Comparison of ENCODE assay signal across 10 cellular contexts in genomic region chr7:151043449-151043848, GRCh38. TPM values are rescaled to one million over a fixed set of nuclear protein-coding genes. Genes with fewer than 3 reads are reported as not detected.
DNase-seq lines count a peak whose midpoint lies in the region; ATAC-seq, FAIRE-seq and TF ChIP-seq lines count a peak whose summit lies in the region.
"Not testable (repeated sequence)": the region's sequence is repeated elsewhere in the genome, so short reads cannot be mapped to it uniquely, and the experiment has no call there.
"Had no signal": no experiment of that assay in that cellular context is flagged by ENCODE, and none has a peak within 500 bp of the region (broad histone marks: within the 10 kb centered on the region; RNA-seq: fewer than 3 reads in every experiment).

No MANE protein-coding gene starts in this region.

- H3K79me1 ChIP-seq in neuronal stem cell (ENCODE audit: low read depth, low read length): not testable (repeated sequence)

- H3K27ac Mint-ChIP-seq in stimulated activated naive CD8-positive, alpha-beta T cell treated with anti-CD3 and anti-CD28 coated beads, Interleukin-15, amount 100 ng/mL, for 72 hours: not testable (repeated sequence)

- not testable (repeated sequence) for ATAC-seq in K562, Right ventricle myocardium inferior
- ATAC-seq in stimulated activated naive CD8-positive, alpha-beta T cell treated with anti-CD3 and anti-CD28 coated beads, Interleukin-15, amount 100 ng/mL, for 72 hours: peak; percentile 44

- not testable (repeated sequence) for H3K27me3 ChIP-seq in K562 (ENCODE audit: control insufficient read depth in 2 of 2, insufficient read depth in 2 of 2, low read length in 2 of 2); neuronal stem cell (ENCODE audit: control insufficient read depth in 3 of 3, insufficient read depth in 3 of 3, low read depth in 1 of 3, low read length in 3 of 3)

- intact Hi-C loops in K562 (cut with micrococcal nuclease); Right ventricle myocardium inferior (cut with DNase I): not testable (repeated sequence)

- peaks cover 13% of the 10 kb centered on the region for H3K9me1 ChIP-seq in K562 (ENCODE audit: control insufficient read depth, insufficient read depth, low read length)

- not testable (repeated sequence) for FAIRE-seq in K562 (lab: Jason Lieb, UNC)

- CTCF ChIA-PET in K562 (lab: Yijun Ruan, JAX; ENCODE audit: low intra/inter-chr PET ratio): not testable (repeated sequence)

- WGBS in K562 (ENCODE audit: insufficient coverage, low coverage, missing lambda C conversion rate): 73% methylated on average over 5 of the region's 10 CpGs
- WGBS in neuronal stem cell (ENCODE audit: extremely low coverage in 2 of 2, insufficient read length in 2 of 2, insufficient replicate concordance in 1 of 2), 2 donors: no CpG with 5 or more reads among the region's 10 CpGs

- not testable (repeated sequence) for H4K91ac ChIP-seq in neuronal stem cell (ENCODE audit: low read depth, low read length, poor library complexity)

- H3K4me3 ChIP-seq in K562; neuronal stem cell (ENCODE audit: low read length in 2 of 2): not testable (repeated sequence)

- H4K20me1 ChIP-seq in K562 (replicated peaks; ENCODE audit: control insufficient read depth, insufficient read depth, low read length): not testable (repeated sequence)

- H3K9me3 Mint-ChIP-seq in stimulated activated naive CD8-positive, alpha-beta T cell treated with anti-CD3 and anti-CD28 coated beads, Interleukin-15, amount 100 ng/mL, for 72 hours: not testable (repeated sequence)

- peaks cover 24% of the 10 kb centered on the region for H3K4me1 Mint-ChIP-seq in stimulated activated naive CD8-positive, alpha-beta T cell treated with anti-CD3 and anti-CD28 coated beads, Interleukin-15, amount 100 ng/mL, for 72 hours

- not testable (repeated sequence) for H3K27me3 Mint-ChIP-seq in stimulated activated naive CD8-positive, alpha-beta T cell treated with anti-CD3 and anti-CD28 coated beads, Interleukin-15, amount 100 ng/mL, for 72 hours

- not testable (repeated sequence) for H3K9me3 ChIP-seq in K562 (replicated peaks; ENCODE audit: control insufficient read depth, insufficient read depth, low read depth, low read length); neuronal stem cell (replicated peaks in 1 of 2; ENCODE audit: control insufficient read depth in 2 of 2, insufficient read depth in 1 of 2, low read depth in 1 of 2, low read length in 2 of 2)

- not testable (repeated sequence) for H2BK15ac ChIP-seq in neuronal stem cell (ENCODE audit: low read length)

- not testable (repeated sequence) for H3K4me2 ChIP-seq in K562 (ENCODE audit: insufficient read depth, low read length); neuronal stem cell (ENCODE audit: insufficient read depth, low read length, poor library complexity, severe bottlenecking)

- not testable (repeated sequence) for H2AK5ac ChIP-seq in neuronal stem cell (ENCODE audit: low read depth, low read length)

- H3K18ac ChIP-seq in neuronal stem cell (ENCODE audit: low read length): not testable (repeated sequence)

- H2BK120ac ChIP-seq in neuronal stem cell (ENCODE audit: low read depth, low read length): not testable (repeated sequence)

- H4K8ac ChIP-seq in neuronal stem cell (ENCODE audit: low read depth, low read length): not testable (repeated sequence)

- POLR2A ChIA-PET in K562 (lab: Yijun Ruan, JAX): not testable (repeated sequence)

- DNase-seq in K562 (ENCODE audit: extremely low read depth in 1 of 4, low spot score in 3 of 4); neuronal stem cell (ENCODE audit: low spot score); stimulated activated naive CD8-positive, alpha-beta T cell treated with anti-CD3 and anti-CD28 coated beads, Interleukin-15, amount 100 ng/mL, for 72 hours: not testable (repeated sequence)
- DNase-seq in Right ventricle myocardium inferior (ENCODE audit: missing footprints): peak; percentile 57

- H3K4ac ChIP-seq in neuronal stem cell (ENCODE audit: low read length): not testable (repeated sequence)

- H3K27ac ChIP-seq in K562 (ENCODE audit: extremely low read depth, low read depth, low read length); neuronal stem cell (replicated peaks; ENCODE audit: low read length): not testable (repeated sequence)

- not testable (repeated sequence) for H3K23ac ChIP-seq in neuronal stem cell (ENCODE audit: low read depth, low read length, poor library complexity)

- not testable (repeated sequence) for H3K4me3 Mint-ChIP-seq in stimulated activated naive CD8-positive, alpha-beta T cell treated with anti-CD3 and anti-CD28 coated beads, Interleukin-15, amount 100 ng/mL, for 72 hours

- not testable (repeated sequence) for BruUV-seq in K562 (replicated peaks; lab: Mats Ljungman, UMichigan)

- in situ Hi-C loops in K562 (cut with MboI): not testable (repeated sequence)

- H2BK12ac ChIP-seq in neuronal stem cell (ENCODE audit: low read length): not testable (repeated sequence)

- TF ChIP-seq EP300 in K562 (IDR thresholded peaks at IDR 0.05; ENCODE audit: low read length): not testable (repeated sequence)

- H2BK5ac ChIP-seq in neuronal stem cell (ENCODE audit: low read length): not testable (repeated sequence)

- TF ChIP-seq RAD21 in K562 (CRISPR knock-in tag; conservative IDR thresholded peaks at IDR 0.05 in 1 of 2, IDR thresholded peaks at IDR 0.05 in 1 of 2): not testable (repeated sequence)

- H3K14ac ChIP-seq in neuronal stem cell (ENCODE audit: low read length): not testable (repeated sequence)

- H3K79me2 ChIP-seq in K562 (ENCODE audit: control insufficient read depth, insufficient read depth, low read length): not testable (repeated sequence)

- not testable (repeated sequence) for TF ChIP-seq CTCF in K562 (IDR thresholded peaks at IDR 0.05 in 2 of 3, conservative IDR thresholded peaks at IDR 0.05 in 1 of 3; ENCODE audit: insufficient read depth in 2 of 3, low read depth in 1 of 3, low read length in 3 of 3)

- not testable (repeated sequence) for TF ChIP-seq POLR2A in K562 (conservative IDR thresholded peaks at IDR 0.05)

- H3K36me3 ChIP-seq in K562 (ENCODE audit: control insufficient read depth, insufficient read depth, low read length): peaks cover 21% of the 10 kb centered on the region
- H3K36me3 ChIP-seq in neuronal stem cell (replicated peaks in 1 of 2; ENCODE audit: control insufficient read depth in 2 of 2, insufficient read depth in 2 of 2, low read length in 2 of 2): not testable (repeated sequence)

- not testable (repeated sequence) for H2AFZ ChIP-seq in K562 (ENCODE audit: low read depth, low read length); neuronal stem cell (ENCODE audit: low read length)

- peaks cover 23 to 59% of the 10 kb centered on the region in 2 experiments for H3K4me1 ChIP-seq in K562 (replicated peaks in 1 of 2; ENCODE audit: control insufficient read depth in 2 of 2, insufficient read depth in 2 of 2, low read length in 2 of 2)
- not testable (repeated sequence) for H3K4me1 ChIP-seq in neuronal stem cell (ENCODE audit: control insufficient read depth in 2 of 2, insufficient read depth in 1 of 2, low read depth in 1 of 2, low read length in 2 of 2)

- H3K9ac ChIP-seq in K562 (ENCODE audit: insufficient read depth in 1 of 2, low read depth in 2 of 2, low read length in 2 of 2): not testable (repeated sequence)
- H3K9ac ChIP-seq in neuronal stem cell (ENCODE audit: low read depth, low read length, poor library complexity): peak overlapping the region; percentile 12

RNA-seq across cellular contexts. Expression of gene ASIC3, which starts 4.9 kb away (rescaled TPM):
- total RNA-seq in K562 (2011; cell fraction: chromatin; rRNA removed; ENCODE audit: low replicate concordance): 11.1 and 29.9 TPM in 2 replicates
- total RNA-seq in K562 (2011; cell fraction: nucleolus; rRNA removed): 11.7 and 12.1 TPM in 2 replicates
- total RNA-seq in K562 (2011; cell fraction: nucleoplasm; rRNA removed): 11.4 and 19.2 TPM in 2 replicates
- total RNA-seq in K562 (2014; rRNA removed) (0.32 and 1.5 TPM in 2 replicates), K562 (2014; rRNA removed; fragmentation: Illumina TruSeq; extraction: Trizol) (0.32 and 0.40 TPM in 2 replicates), K562 (2015; rRNA removed; fragmentation: Illumina TruSeq; extraction: Trizol) (0.87 and 0.98 TPM in 2 replicates), K562 (2021) (2.9 and 3.2 TPM in 2 replicates), Right ventricle myocardium inferior (5.5 TPM)
- polyA plus RNA-seq in K562 (2011; rRNA removed) (1.3 and 2.7 TPM in 2 replicates), K562 (2014; fragmentation: Illumina TruSeq; extraction: Trizol) (2.4 and 2.7 TPM in 2 replicates), K562 (2014; fragmentation: Nextera tagmentation; extraction: Ambion mirVana) (under 1 TPM; 0.11 to 0.44 TPM), K562 (2014; rRNA removed) (3.3 and 5.0 TPM in 2 replicates)
- polyA plus RNA-seq in K562 (2011; cell fraction: cytosol; rRNA removed): 2.1 and 3.3 TPM in 2 replicates
- polyA plus RNA-seq in K562 (2011; cell fraction: nucleus; rRNA removed): 18.1 and 42.9 TPM in 2 replicates
- 5.5 and 18.9 TPM in 2 replicates for polyA plus RNA-seq in K562 (2012)
- not detected in 2 replicates for polyA minus RNA-seq in K562 (2011; rRNA and poly(A)+ RNA removed)
- polyA minus RNA-seq in K562 (2011; cell fraction: cytosol; rRNA and poly(A)+ RNA removed): 0.64 and 1.5 TPM in 2 replicates
- 2.7 and 3.0 TPM in 2 replicates for polyA minus RNA-seq in K562 (2011; cell fraction: nucleus; rRNA and poly(A)+ RNA removed)
- polyA plus RNA-seq in neuronal stem cell (2013, experiment 1 of 2): 5.1 TPM
- 4.6 TPM for polyA plus RNA-seq in neuronal stem cell (2013, experiment 2 of 2)
- polyA plus RNA-seq: CD14-positive monocyte; CD4-positive, alpha-beta memory T cell; CD4-positive, CD25-positive, alpha-beta regulatory T cell; CD8-positive, alpha-beta memory T cell had no signal

RNA-seq across cellular contexts. Expression of gene CDK5, which starts 14.2 kb away (rescaled TPM):
- total RNA-seq in K562 (2011; cell fraction: chromatin; rRNA removed; ENCODE audit: low replicate concordance): 19.7 and 25.7 TPM in 2 replicates
- total RNA-seq in K562 (2011; cell fraction: nucleolus; rRNA removed): 30.0 and 32.9 TPM in 2 replicates
- total RNA-seq in K562 (2011; cell fraction: nucleoplasm; rRNA removed): 23.7 and 24.5 TPM in 2 replicates
- total RNA-seq in K562 (2014; rRNA removed) (38.0 and 53.5 TPM in 2 replicates), K562 (2014; rRNA removed; fragmentation: Illumina TruSeq; extraction: Trizol) (11.8 and 20.3 TPM in 2 replicates), K562 (2015; rRNA removed; fragmentation: Illumina TruSeq; extraction: Trizol) (32.2 and 35.8 TPM in 2 replicates), K562 (2021) (25.0 and 25.3 TPM in 2 replicates), Right ventricle myocardium inferior (6.7 TPM)
- polyA plus RNA-seq in K562 (2011; rRNA removed) (27.5 and 28.6 TPM in 2 replicates), K562 (2014; fragmentation: Illumina TruSeq; extraction: Trizol) (29.0 and 34.3 TPM in 2 replicates), K562 (2014; fragmentation: Nextera tagmentation; extraction: Ambion mirVana) (10 to 100 TPM in 1 of 2 experiments, 1 to 10 TPM in 1; 3.2 to 18.1 TPM), K562 (2014; rRNA removed) (25.6 and 28.4 TPM in 2 replicates)
- 47.3 and 82.3 TPM in 2 replicates for polyA plus RNA-seq in K562 (2011; cell fraction: cytosol; rRNA removed)
- polyA plus RNA-seq in K562 (2011; cell fraction: nucleus; rRNA removed): 35.2 and 43.5 TPM in 2 replicates
- 36.0 and 38.1 TPM in 2 replicates for polyA plus RNA-seq in K562 (2012)
- polyA minus RNA-seq in K562 (2011; rRNA and poly(A)+ RNA removed): 25.6 and 37.1 TPM in 2 replicates
- polyA minus RNA-seq in K562 (2011; cell fraction: cytosol; rRNA and poly(A)+ RNA removed): 13.6 and 28.1 TPM in 2 replicates
- 15.5 and 21.0 TPM in 2 replicates for polyA minus RNA-seq in K562 (2011; cell fraction: nucleus; rRNA and poly(A)+ RNA removed)
- 14.1 TPM for polyA plus RNA-seq in neuronal stem cell (2013, experiment 1 of 2)
- 13.9 TPM for polyA plus RNA-seq in neuronal stem cell (2013, experiment 2 of 2)

RNA-seq across cellular contexts. Expression of gene ABCB8, which starts 15.2 kb away (rescaled TPM):
- 193 and 406 TPM in 2 replicates for total RNA-seq in K562 (2011; cell fraction: chromatin; rRNA removed; ENCODE audit: low replicate concordance)
- total RNA-seq in K562 (2011; cell fraction: nucleolus; rRNA removed): 266 and 270 TPM in 2 replicates
- total RNA-seq in K562 (2011; cell fraction: nucleoplasm; rRNA removed): 209 and 255 TPM in 2 replicates
- total RNA-seq in K562 (2014; rRNA removed) (63.5 and 79.1 TPM in 2 replicates), K562 (2014; rRNA removed; fragmentation: Illumina TruSeq; extraction: Trizol) (16.9 and 21.9 TPM in 2 replicates), K562 (2015; rRNA removed; fragmentation: Illumina TruSeq; extraction: Trizol) (36.3 and 38.0 TPM in 2 replicates), K562 (2021) (106 and 109 TPM in 2 replicates), Right ventricle myocardium inferior (24.5 TPM)
- polyA plus RNA-seq in K562 (2011; rRNA removed) (27.0 and 42.2 TPM in 2 replicates), K562 (2014; fragmentation: Illumina TruSeq; extraction: Trizol) (61.4 and 89.2 TPM in 2 replicates), K562 (2014; fragmentation: Nextera tagmentation; extraction: Ambion mirVana) (1 to 10 TPM; 7.6 to 9.2 TPM), K562 (2014; rRNA removed) (73.6 and 81.3 TPM in 2 replicates)
- 44.7 and 109 TPM in 2 replicates for polyA plus RNA-seq in K562 (2011; cell fraction: cytosol; rRNA removed)
- 87.0 and 201 TPM in 2 replicates for polyA plus RNA-seq in K562 (2011; cell fraction: nucleus; rRNA removed)
- polyA plus RNA-seq in K562 (2012): 64.3 and 65.5 TPM in 2 replicates
- polyA minus RNA-seq in K562 (2011; rRNA and poly(A)+ RNA removed): 23.8 and 38.7 TPM in 2 replicates
- polyA minus RNA-seq in K562 (2011; cell fraction: cytosol; rRNA and poly(A)+ RNA removed): 44.9 and 63.6 TPM in 2 replicates
- 54.3 and 64.6 TPM in 2 replicates for polyA minus RNA-seq in K562 (2011; cell fraction: nucleus; rRNA and poly(A)+ RNA removed)
- 8.6 TPM for polyA plus RNA-seq in neuronal stem cell (2013, experiment 1 of 2)
- 8.5 TPM for polyA plus RNA-seq in neuronal stem cell (2013, experiment 2 of 2)

RNA-seq across cellular contexts. Expression of gene SLC4A2, which starts 15.9 kb away (rescaled TPM):
- total RNA-seq in K562 (2011; cell fraction: chromatin; rRNA removed; ENCODE audit: low replicate concordance): 230 and 845 TPM in 2 replicates
- total RNA-seq in K562 (2011; cell fraction: nucleolus; rRNA removed): 746 and 756 TPM in 2 replicates
- 367 and 388 TPM in 2 replicates for total RNA-seq in K562 (2011; cell fraction: nucleoplasm; rRNA removed)
- total RNA-seq in K562 (2014; rRNA removed): 360 and 417 TPM in 2 replicates
- total RNA-seq in K562 (2014; rRNA removed; fragmentation: Illumina TruSeq; extraction: Trizol): 32.6 and 55.0 TPM in 2 replicates
- 130 and 132 TPM in 2 replicates for total RNA-seq in K562 (2015; rRNA removed; fragmentation: Illumina TruSeq; extraction: Trizol)
- 363 and 375 TPM in 2 replicates for total RNA-seq in K562 (2021)
- polyA plus RNA-seq in K562 (2011; rRNA removed): 69.2 and 85.2 TPM in 2 replicates
- polyA plus RNA-seq in K562 (2011; cell fraction: cytosol; rRNA removed): 68.0 and 147 TPM in 2 replicates
- polyA plus RNA-seq in K562 (2011; cell fraction: nucleus; rRNA removed): 438 and 829 TPM in 2 replicates
- polyA plus RNA-seq in K562 (2012): 243 and 347 TPM in 2 replicates
- 166 and 212 TPM in 2 replicates for polyA plus RNA-seq in K562 (2014; fragmentation: Illumina TruSeq; extraction: Trizol)
- 10 to 100 TPM; 11.4 to 28.8 TPM for polyA plus RNA-seq in K562 (2014; fragmentation: Nextera tagmentation; extraction: Ambion mirVana)
- 306 and 316 TPM in 2 replicates for polyA plus RNA-seq in K562 (2014; rRNA removed)
- polyA minus RNA-seq in K562 (2011; rRNA and poly(A)+ RNA removed): 29.9 and 60.1 TPM in 2 replicates
- polyA minus RNA-seq in K562 (2011; cell fraction: cytosol; rRNA and poly(A)+ RNA removed): 79.9 and 106 TPM in 2 replicates
- 138 and 143 TPM in 2 replicates for polyA minus RNA-seq in K562 (2011; cell fraction: nucleus; rRNA and poly(A)+ RNA removed)
- total RNA-seq in Right ventricle myocardium inferior: 61.2 TPM
- 47.2 TPM for polyA plus RNA-seq in neuronal stem cell (2013, experiment 1 of 2)
- 44.5 TPM for polyA plus RNA-seq in neuronal stem cell (2013, experiment 2 of 2)

RNA-seq across cellular contexts. Expression of gene ATG9B, which starts 19.2 kb away (rescaled TPM):
- 3.9 and 10.1 TPM in 2 replicates for total RNA-seq in K562 (2011; cell fraction: chromatin; rRNA removed; ENCODE audit: low replicate concordance)
- total RNA-seq in K562 (2011; cell fraction: nucleolus; rRNA removed): 5.8 and 7.7 TPM in 2 replicates
- total RNA-seq in K562 (2011; cell fraction: nucleoplasm; rRNA removed): 4.8 and 12.4 TPM in 2 replicates
- total RNA-seq in K562 (2014; rRNA removed) (2.0 and 2.1 TPM in 2 replicates), K562 (2014; rRNA removed; fragmentation: Illumina TruSeq; extraction: Trizol) (0.64 and 1.2 TPM in 2 replicates), K562 (2015; rRNA removed; fragmentation: Illumina TruSeq; extraction: Trizol) (0.29 and 0.90 TPM in 2 replicates), K562 (2021) (2.2 and 4.7 TPM in 2 replicates), Right ventricle myocardium inferior (not detected)
- polyA plus RNA-seq in K562 (2011; rRNA removed) (1.3 and 1.7 TPM in 2 replicates), K562 (2014; fragmentation: Illumina TruSeq; extraction: Trizol) (0.92 and 1.4 TPM in 2 replicates), K562 (2014; fragmentation: Nextera tagmentation; extraction: Ambion mirVana) (1 to 10 TPM; 5.0 to 6.9 TPM), K562 (2014; rRNA removed) (2.7 and 8.0 TPM in 2 replicates)
- polyA plus RNA-seq in K562 (2011; cell fraction: cytosol; rRNA removed): 1.2 and 1.7 TPM in 2 replicates
- 5.9 and 13.7 TPM in 2 replicates for polyA plus RNA-seq in K562 (2011; cell fraction: nucleus; rRNA removed)
- 6.6 and 7.2 TPM in 2 replicates for polyA plus RNA-seq in K562 (2012)
- polyA minus RNA-seq in K562 (2011; rRNA and poly(A)+ RNA removed): 0.27 and 0.63 TPM in 2 replicates
- not detected in 2 replicates for polyA minus RNA-seq in K562 (2011; cell fraction: cytosol; rRNA and poly(A)+ RNA removed)
- 1.00 and 2.6 TPM in 2 replicates for polyA minus RNA-seq in K562 (2011; cell fraction: nucleus; rRNA and poly(A)+ RNA removed)
- polyA plus RNA-seq in neuronal stem cell (2013, experiment 1 of 2): 6.3 TPM
- 5.0 TPM for polyA plus RNA-seq in neuronal stem cell (2013, experiment 2 of 2)
- total RNA-seq: A172, Daoy had no signal
